Comparison of ENCODE assay signal across 33 cellular contexts in genomic region chr10:129339191-129339590, GRCh38.
DNase-seq lines count a peak whose midpoint lies in the region; ATAC-seq and TF ChIP-seq lines count a peak whose summit lies in the region.
"Had no signal": no experiment of that assay in that cellular context is flagged by ENCODE, and none has a peak within 500 bp of the region (broad histone marks: within the 10 kb centered on the region; RNA-seq: fewer than 3 reads in every experiment).

No MANE protein-coding gene starts in this region.

- H3K9me3 ChIP-seq in esophagus muscularis mucosa (no peaks in the 10 kb centered on the region), neuronal stem cell (replicated peaks in 1 of 2; ENCODE audit: control insufficient read depth in 2 of 2, insufficient read depth in 1 of 2, low read depth in 1 of 2, low read length in 2 of 2) (peaks cover 0 to 3% of the 10 kb centered on the region in 2 donors)
- H3K9me3 ChIP-seq: A549, BE2C, BLaER1, Caco-2 had no signal

- H2BK15ac ChIP-seq in neuronal stem cell (ENCODE audit: low read length) = no peak overlapping the region

- no peaks in the 10 kb centered on the region for H3K36me3 Mint-ChIP-seq in osteocyte (ENCODE audit: unreplicated experiment)
- H3K36me3 Mint-ChIP-seq in activated naive CD8-positive, alpha-beta T cell treated with anti-CD3 and anti-CD28 coated beads, Interleukin-2, amount 50 U/mL, for 24 hours (ENCODE audit: low read depth) = no peaks in the 10 kb centered on the region
- H3K36me3 Mint-ChIP-seq: CD14-positive monocyte; CD4-positive, alpha-beta memory T cell; CD4-positive, CD25-positive, alpha-beta regulatory T cell; CD8-positive, alpha-beta memory T cell; CD8-positive, alpha-beta T cell had no signal

- no peak overlapping the region for H2BK12ac ChIP-seq in neuronal stem cell (ENCODE audit: low read length)

- H3K27me3 ChIP-seq in esophagus muscularis mucosa = peaks cover 0 to 7% (median 0%) of the 10 kb centered on the region in 4 donors
- H3K27me3 ChIP-seq in neuronal stem cell (ENCODE audit: control insufficient read depth in 3 of 3, insufficient read depth in 3 of 3, low read depth in 1 of 3, low read length in 3 of 3) = no peaks in the 10 kb centered on the region
- H3K27me3 ChIP-seq: BE2C; BLaER1; BLaER1 treated with 17β-estradiol and CSF1 and Interleukin-3, amounts not matched to agents 10 nM and 100 nM had no signal

- H2AFZ ChIP-seq in neuronal stem cell (ENCODE audit: low read length) = no peak overlapping the region

- peak overlapping the region; percentile 73 for H3K18ac ChIP-seq in neuronal stem cell (ENCODE audit: low read length)

- H2BK5ac ChIP-seq in neuronal stem cell (ENCODE audit: low read length) = no peak overlapping the region

- H3K4me1 ChIP-seq in esophagus muscularis mucosa (no peaks in the 10 kb centered on the region), neuronal stem cell (ENCODE audit: control insufficient read depth in 2 of 2, insufficient read depth in 1 of 2, low read depth in 1 of 2, low read length in 2 of 2) (no peaks in the 10 kb centered on the region)
- H3K4me1 ChIP-seq: A549, BE2C, BLaER1, Caco-2 had no signal

- H2BK120ac ChIP-seq in neuronal stem cell (ENCODE audit: low read depth, low read length) = no peak overlapping the region

- no peak overlapping the region for H3K23ac ChIP-seq in neuronal stem cell (ENCODE audit: low read depth, low read length, poor library complexity)

- ATAC-seq in GM21367 (IDR thresholded peaks at IDR 0.05; ENCODE audit: unreplicated experiment) = no peak
- ATAC-seq in activated naive CD8-positive, alpha-beta T cell treated with anti-CD3 and anti-CD28 coated beads, Interleukin-2, amount 50 U/mL, for 24 hours = no peak
- ATAC-seq: A549; CD8-positive, alpha-beta T cell had no signal

- WGBS in esophagus muscularis mucosa = 92% methylated on average over 8 of the region's 8 CpGs
- no CpG with 5 or more reads among the region's 8 CpGs for WGBS in neuronal stem cell (ENCODE audit: extremely low coverage in 2 of 2, insufficient read length in 2 of 2, insufficient replicate concordance in 1 of 2), 2 donors

- H3K4me3 Mint-ChIP-seq in osteocyte (ENCODE audit: unreplicated experiment) = no peak overlapping the region
- no peak overlapping the region for H3K4me3 Mint-ChIP-seq in activated naive CD8-positive, alpha-beta T cell treated with anti-CD3 and anti-CD28 coated beads, Interleukin-2, amount 50 U/mL, for 24 hours
- H3K4me3 Mint-ChIP-seq: B cell; CD4-positive, alpha-beta memory T cell; CD4-positive, alpha-beta T cell; CD4-positive, CD25-positive, alpha-beta regulatory T cell; CD8-positive, alpha-beta memory T cell; CD8-positive, alpha-beta T cell had no signal

- H3K27me3 Mint-ChIP-seq in osteocyte (ENCODE audit: unreplicated experiment) = no peaks in the 10 kb centered on the region
- no peaks in the 10 kb centered on the region for H3K27me3 Mint-ChIP-seq in activated naive CD8-positive, alpha-beta T cell treated with anti-CD3 and anti-CD28 coated beads, Interleukin-2, amount 50 U/mL, for 24 hours

- no peak overlapping the region for H3K27ac Mint-ChIP-seq in osteocyte (ENCODE audit: unreplicated experiment)
- H3K27ac Mint-ChIP-seq in activated naive CD8-positive, alpha-beta T cell treated with anti-CD3 and anti-CD28 coated beads, Interleukin-2, amount 50 U/mL, for 24 hours = no peak overlapping the region
- H3K27ac Mint-ChIP-seq: CD4-positive, alpha-beta memory T cell; CD4-positive, alpha-beta T cell; CD4-positive, CD25-positive, alpha-beta regulatory T cell; CD8-positive, alpha-beta memory T cell; CD8-positive, alpha-beta T cell had no signal

- H3K36me3 ChIP-seq in esophagus muscularis mucosa (no peaks in the 10 kb centered on the region), neuronal stem cell (replicated peaks in 1 of 2; ENCODE audit: control insufficient read depth in 2 of 2, insufficient read depth in 2 of 2, low read length in 2 of 2) (no peaks in the 10 kb centered on the region)
- H3K36me3 ChIP-seq: BE2C; BLaER1; BLaER1 treated with 17β-estradiol and CSF1 and Interleukin-3, amounts not matched to agents 10 nM and 100 nM had no signal

- H3K79me1 ChIP-seq in neuronal stem cell (ENCODE audit: low read depth, low read length) = no peaks in the 10 kb centered on the region

- H3K4ac ChIP-seq in neuronal stem cell (ENCODE audit: low read length) = no peak overlapping the region

- H3K4me1 Mint-ChIP-seq in osteocyte (ENCODE audit: unreplicated experiment) = no peaks in the 10 kb centered on the region
- H3K4me1 Mint-ChIP-seq in activated naive CD8-positive, alpha-beta T cell treated with anti-CD3 and anti-CD28 coated beads, Interleukin-2, amount 50 U/mL, for 24 hours = no peaks in the 10 kb centered on the region
- H3K4me1 Mint-ChIP-seq: B cell; CD14-positive monocyte; CD4-positive, alpha-beta memory T cell; CD4-positive, CD25-positive, alpha-beta regulatory T cell; CD8-positive, alpha-beta memory T cell had no signal

- no peak overlapping the region for H4K8ac ChIP-seq in neuronal stem cell (ENCODE audit: low read depth, low read length)

- H3K4me3 ChIP-seq in esophagus muscularis mucosa = no peak overlapping the region
- H3K4me3 ChIP-seq in neuronal stem cell (ENCODE audit: low read length in 2 of 2) = no peak overlapping the region
- H3K4me3 ChIP-seq: A549; BLaER1; BLaER1 treated with 17β-estradiol and CSF1 and Interleukin-3, amounts not matched to agents 10 nM and 100 nM had no signal

- no peak overlapping the region for H3K14ac ChIP-seq in neuronal stem cell (ENCODE audit: low read length)

- TF ChIP-seq POLR2A in esophagus muscularis mucosa (IDR thresholded peaks at IDR 0.05; ENCODE audit: low read depth) = no peak

- no peak overlapping the region for H4K91ac ChIP-seq in neuronal stem cell (ENCODE audit: low read depth, low read length, poor library complexity)

- intact Hi-C loops in esophagus muscularis mucosa (cut with DNase I) = no loop called here

- TF ChIP-seq CTCF in esophagus muscularis mucosa (IDR thresholded peaks at IDR 0.05) = no peak
- TF ChIP-seq CTCF in osteocyte (IDR thresholded peaks at IDR 0.05) = no peak

- no peak overlapping the region for H2AK5ac ChIP-seq in neuronal stem cell (ENCODE audit: low read depth, low read length)

- no peak overlapping the region for H3K9ac ChIP-seq in neuronal stem cell (ENCODE audit: low read depth, low read length, poor library complexity)
- H3K9ac ChIP-seq: BLaER1; BLaER1 treated with 17β-estradiol and CSF1 and Interleukin-3, amounts not matched to agents 10 nM and 100 nM had no signal

- H3K9me3 Mint-ChIP-seq in osteocyte (ENCODE audit: unreplicated experiment) = peaks cover 13% of the 10 kb centered on the region
- H3K9me3 Mint-ChIP-seq in activated naive CD8-positive, alpha-beta T cell treated with anti-CD3 and anti-CD28 coated beads, Interleukin-2, amount 50 U/mL, for 24 hours = no peaks in the 10 kb centered on the region
- H3K9me3 Mint-ChIP-seq: CD4-positive, alpha-beta memory T cell; CD4-positive, alpha-beta T cell; CD8-positive, alpha-beta T cell had no signal

- H3K27ac ChIP-seq in esophagus muscularis mucosa (replicated peaks in 1 of 4) (no peak overlapping the region), neuronal stem cell (replicated peaks; ENCODE audit: low read length) (no peak overlapping the region)
- H3K27ac ChIP-seq: 22Rv1; A549; BLaER1; BLaER1 treated with 17β-estradiol and CSF1 and Interleukin-3, amounts not matched to agents 10 nM and 100 nM; C4-2B had no signal

- TF ChIP-seq EP300 in esophagus muscularis mucosa (IDR thresholded peaks at IDR 0.05) = no peak

- DNase-seq in esophagus muscularis mucosa (ENCODE audit: extremely low spot score) (peak; percentile 74), neuronal stem cell (ENCODE audit: low spot score) (no peak), osteocyte (ENCODE audit: extremely low spot score, unreplicated experiment) (peak; percentile 73), NCI-H1105 (lab: John Stamatoyannopoulos, UW) (no peak)
- no peak for DNase-seq in activated naive CD8-positive, alpha-beta T cell treated with anti-CD3 and anti-CD28 coated beads, Interleukin-2, amount 50 U/mL, for 24 hours
- DNase-seq: 8988T; ACHN; AML-193; BE2C; C1 segment of cervical spinal cord; Caco-2; Calu3; CD4-positive, alpha-beta memory T cell; CD4-positive, alpha-beta T cell; CD4-positive, CD25-positive, alpha-beta regulatory T cell; CD8-positive, alpha-beta memory T cell; CD8-positive, alpha-beta T cell; COR-L47; DMS 273 treated with DMSO at 0.1 percent for 48 hours; DMS153; DMS53; DMS79; DMS79 treated with DMSO at 0.1 percent for 48 hours; DND-41; EL had no signal

- H3K4me2 ChIP-seq in neuronal stem cell (ENCODE audit: insufficient read depth, low read length, poor library complexity, severe bottlenecking) = no peak overlapping the region
- H3K4me2 ChIP-seq: A549; BLaER1; BLaER1 treated with 17β-estradiol and CSF1 and Interleukin-3, amounts not matched to agents 10 nM and 100 nM had no signal

Comparison
In these comparisons a context has a peak if more than half of its experiments do, and no peak if none do; other contexts are left out.
1. DNase-seq: peak in esophagus muscularis mucosa (single experiment) and osteocyte (single experiment); none in neuronal stem cell (single experiment), NCI-H1105 (single experiment) and activated naive CD8-positive, alpha-beta T cell treated with anti-CD3 and anti-CD28 coated beads, Interleukin-2, amount 50 U/mL, for 24 hours (single experiment).